1 cellular context compared by ENCODE assay signal in genomic region chr4:1348746-1349145, GRCh38.
TF ChIP-seq lines count a peak whose summit lies in the region.

No MANE protein-coding gene starts in this region.

TF ChIP-seq in neural cell, 6 proteins besides CTCF, POLR2A, EP300 and RAD21 (continued from another document):
- TF ChIP-seq REST (IDR thresholded peaks at IDR 0.05; ENCODE audit: borderline replicate concordance) (no peak), TAF1 (IDR thresholded peaks at IDR 0.05; ENCODE audit: low read depth) (no peak), SMC3 (conservative IDR thresholded peaks at IDR 0.05; ENCODE audit: poor library complexity) (no peak)
